ENCODE assay signal across 24 cellular contexts in the genomic region with DNA sequence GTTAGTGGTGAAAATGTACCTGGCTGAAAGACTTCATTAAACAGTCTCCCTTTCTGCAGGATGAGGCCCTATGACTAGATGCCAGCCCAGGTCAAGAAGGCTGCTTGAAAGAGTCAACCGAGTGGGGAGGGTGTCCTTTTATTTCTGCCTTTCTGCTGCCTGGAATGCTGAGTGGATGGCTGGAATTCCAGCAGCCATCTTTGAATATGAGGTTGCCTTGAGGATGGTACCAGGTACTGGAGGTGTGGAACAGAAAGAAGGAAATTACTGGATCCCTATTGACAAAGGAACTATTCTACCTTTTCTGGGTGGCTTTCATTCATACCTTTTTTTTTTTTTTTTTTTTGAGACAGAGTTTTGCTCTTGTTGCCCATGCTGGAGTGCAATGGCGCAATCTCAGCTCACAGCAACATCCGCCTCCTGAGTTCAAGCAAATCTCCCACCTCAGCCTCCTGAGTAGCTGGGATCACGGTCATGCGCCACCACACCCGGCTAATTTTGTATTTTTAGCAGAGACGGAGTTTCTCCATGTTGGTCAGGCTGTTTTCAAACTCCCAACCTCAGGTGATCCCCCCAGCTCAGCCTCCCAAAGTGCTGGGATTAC.
"Had no signal": no experiment of that assay in that cellular context is flagged by ENCODE, and none has a peak within 500 bp of the region (broad histone marks: within the 10 kb centered on the region; RNA-seq: fewer than 3 reads in every experiment).

No MANE protein-coding gene starts in this region.

- H3K4me3 Mint-ChIP-seq: IgD-negative memory B cell had no signal

- H3K36me3 ChIP-seq: SJSA1 had no signal

- DNase-seq: KBM-7, NCI-H1092, NCI-H1105 treated with DMSO at 0.1 percent for 48 hours, NCI-H1417 treated with DMSO at 0.1 percent for 48 hours, NCI-H146, NCI-H1694 treated with DMSO at 0.1 percent for 48 hours, NCI-H1930, NCI-H2081, NCI-H2107, NCI-H2227 treated with DMSO at 0.1 percent for 48 hours, NCI-H446, NCI-H510A, NCI-H524 treated with DMSO at 0.1 percent for 48 hours, NCI-H69, NCI-H774, Right ventricle myocardium superior, RPMI8226, SIG-M5 had no signal

- H3K27ac Mint-ChIP-seq: IgD-negative memory B cell had no signal

- H3K36me3 Mint-ChIP-seq: IgD-negative memory B cell had no signal

- H3K27ac ChIP-seq: HL-60, SJSA1, SK-N-MC had no signal

- H3K4me1 ChIP-seq: SJSA1 had no signal

- H3K9me3 ChIP-seq: SJSA1 had no signal

- H3K4me3 ChIP-seq: SJSA1, SK-N-MC had no signal

- FAIRE-seq: HTR-8/SVneo, RCC 7860 had no signal
